8 cellular contexts compared by ENCODE assay signal in the genomic region with DNA sequence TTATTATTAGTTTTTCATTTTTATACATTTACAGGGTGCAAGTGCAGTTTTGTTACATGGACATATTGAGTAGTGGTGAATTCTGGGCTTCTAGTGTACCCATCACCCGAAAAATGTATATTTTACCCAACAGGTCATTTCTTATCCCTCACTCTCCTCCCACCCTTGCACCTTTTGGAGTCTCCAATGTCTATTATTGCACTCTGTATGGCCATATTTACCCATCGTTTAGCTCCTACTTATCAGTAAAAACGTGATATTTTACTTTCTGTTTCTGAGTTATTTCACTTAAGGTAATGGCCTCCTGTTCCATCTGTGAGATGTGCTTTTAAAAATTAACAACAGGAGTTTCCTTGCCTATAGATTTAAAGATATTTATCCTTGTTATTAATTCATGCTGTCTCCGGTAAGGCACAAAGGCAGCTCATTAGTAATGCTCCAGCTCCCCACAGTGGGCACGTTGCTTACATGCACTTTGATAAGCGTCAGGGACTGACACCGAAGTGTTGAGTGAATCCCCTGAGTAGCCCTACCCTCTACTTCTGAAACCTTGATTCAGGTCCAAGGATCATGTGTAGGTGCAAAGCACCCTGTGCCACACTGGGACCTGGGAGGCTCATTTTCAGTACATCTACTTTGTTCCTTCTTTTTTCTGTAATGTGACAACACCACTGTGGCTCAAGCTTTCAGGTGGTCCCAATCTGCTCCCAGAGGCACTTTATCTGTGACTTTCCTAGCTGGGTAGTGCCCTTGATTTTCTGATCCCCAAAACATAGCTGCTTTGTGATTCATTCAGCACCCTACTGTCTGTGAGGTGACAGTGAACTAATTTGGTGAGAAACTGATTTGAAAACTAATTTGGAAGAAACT. TPM values are rescaled to one million over a fixed set of nuclear protein-coding genes. Genes with fewer than 3 reads are reported as not detected.
DNase-seq lines count a peak whose midpoint lies in the region; ATAC-seq and TF ChIP-seq lines count a peak whose summit lies in the region.

No MANE protein-coding gene starts in this region.

- TF ChIP-seq CTCF in CD14-positive monocyte (IDR thresholded peaks at IDR 0.05) (peak; percentile 55), WTC11 (IDR thresholded peaks at IDR 0.05) (no peak), parathyroid adenoma (IDR thresholded peaks at IDR 0.05) (peak; percentile 24)

- no peak overlapping the region for H3K9ac ChIP-seq in parathyroid adenoma

- no peaks in the 10 kb centered on the region for H3K27me3 ChIP-seq in parathyroid adenoma (ENCODE audit: control insufficient read depth, insufficient read depth, low read length)

- H3K4me1 Mint-ChIP-seq in CD14-positive monocyte: peaks cover 14% of the 10 kb centered on the region
- peaks cover 9% of the 10 kb centered on the region; the same call in 1 of the 2 replicates for H3K4me1 Mint-ChIP-seq in WTC11

- peak overlapping the region; percentile 41 for H2AFZ ChIP-seq in parathyroid adenoma

- no peaks in the 10 kb centered on the region for H3K4me1 ChIP-seq in parathyroid adenoma

- intact Hi-C loops in CD14-positive monocyte (cut with micrococcal nuclease): no loop called here

- H3K4me2 ChIP-seq in parathyroid adenoma (ENCODE audit: low read length): no peak overlapping the region

- no peaks in the 10 kb centered on the region for H3K79me2 ChIP-seq in parathyroid adenoma

- CTCF ChIA-PET in WTC11 (lab: Charles Lee): interaction anchor here (0.6 to 5.0 kb wide), 16 partner anchors 8 to 378 kb away, joined by 3 to 36 read pairs (median 6); no protein-coding TSS in a partner anchor

- H3K36me3 Mint-ChIP-seq in CD14-positive monocyte (no peaks in the 10 kb centered on the region), WTC11 (no peaks in the 10 kb centered on the region)

- DNase-seq in CD14-positive monocyte (ENCODE audit: low spot score) (no peak), NCI-H146 (lab: John Stamatoyannopoulos, UW) (peak; percentile 64), WTC11 (ENCODE audit: low spot score) (peak; percentile 55), fibroblast of peridontal ligament (ENCODE audit: extremely low read depth) (peak; percentile 45), AML-193 (lab: John Stamatoyannopoulos, UW) (no peak)

- H3K9me3 Mint-ChIP-seq in CD14-positive monocyte: peaks cover 0 to 3% (median 0%) of the 10 kb centered on the region in 7 donors
- H3K9me3 Mint-ChIP-seq in WTC11: peaks cover 1% of the 10 kb centered on the region

- no peaks in the 10 kb centered on the region for H3K9me3 ChIP-seq in parathyroid adenoma (ENCODE audit: control insufficient read depth, low read length)

- ATAC-seq in GM18858 (IDR thresholded peaks at IDR 0.05; ENCODE audit: unreplicated experiment) (peak; percentile 96), HG02943 (IDR thresholded peaks at IDR 0.05; ENCODE audit: low read depth, unreplicated experiment) (peak; percentile 73), WTC11 (peak; percentile 99)

- H3K27me3 Mint-ChIP-seq in CD14-positive monocyte (ENCODE audit: low read depth in 3 of 3) (peaks cover 2 to 16% (median 6%) of the 10 kb centered on the region in 3 donors), WTC11 (ENCODE audit: low read depth) (no peaks in the 10 kb centered on the region)

- no peaks in the 10 kb centered on the region for H3K36me3 ChIP-seq in parathyroid adenoma (ENCODE audit: control insufficient read depth, insufficient read depth, low read length)

- no peak overlapping the region for H3K4me3 ChIP-seq in parathyroid adenoma (ENCODE audit: low read depth, low read length)

- POLR2A ChIA-PET in WTC11 (lab: Charles Lee): interaction anchor here (0.6 kb wide), 1 partner anchor 296 kb away, joined by 3 read pairs; no protein-coding TSS in a partner anchor

- H3K4me3 Mint-ChIP-seq in CD14-positive monocyte (no peak overlapping the region), WTC11 (no peak overlapping the region)

- H3K27ac ChIP-seq in parathyroid adenoma: no peak overlapping the region

- H3K27ac Mint-ChIP-seq in CD14-positive monocyte (no peak overlapping the region), WTC11 (no peak overlapping the region)

TF ChIP-seq in WTC11, 78 proteins besides CTCF, POLR2A, EP300 and RAD21:
- no peak for TF ChIP-seq ZNF219 (CRISPR knock-in tag; IDR thresholded peaks at IDR 0.05; ENCODE audit: borderline replicate concordance)
- no peak for TF ChIP-seq CREM (CRISPR knock-in tag; IDR thresholded peaks at IDR 0.05)
- TF ChIP-seq, protein P1, sequence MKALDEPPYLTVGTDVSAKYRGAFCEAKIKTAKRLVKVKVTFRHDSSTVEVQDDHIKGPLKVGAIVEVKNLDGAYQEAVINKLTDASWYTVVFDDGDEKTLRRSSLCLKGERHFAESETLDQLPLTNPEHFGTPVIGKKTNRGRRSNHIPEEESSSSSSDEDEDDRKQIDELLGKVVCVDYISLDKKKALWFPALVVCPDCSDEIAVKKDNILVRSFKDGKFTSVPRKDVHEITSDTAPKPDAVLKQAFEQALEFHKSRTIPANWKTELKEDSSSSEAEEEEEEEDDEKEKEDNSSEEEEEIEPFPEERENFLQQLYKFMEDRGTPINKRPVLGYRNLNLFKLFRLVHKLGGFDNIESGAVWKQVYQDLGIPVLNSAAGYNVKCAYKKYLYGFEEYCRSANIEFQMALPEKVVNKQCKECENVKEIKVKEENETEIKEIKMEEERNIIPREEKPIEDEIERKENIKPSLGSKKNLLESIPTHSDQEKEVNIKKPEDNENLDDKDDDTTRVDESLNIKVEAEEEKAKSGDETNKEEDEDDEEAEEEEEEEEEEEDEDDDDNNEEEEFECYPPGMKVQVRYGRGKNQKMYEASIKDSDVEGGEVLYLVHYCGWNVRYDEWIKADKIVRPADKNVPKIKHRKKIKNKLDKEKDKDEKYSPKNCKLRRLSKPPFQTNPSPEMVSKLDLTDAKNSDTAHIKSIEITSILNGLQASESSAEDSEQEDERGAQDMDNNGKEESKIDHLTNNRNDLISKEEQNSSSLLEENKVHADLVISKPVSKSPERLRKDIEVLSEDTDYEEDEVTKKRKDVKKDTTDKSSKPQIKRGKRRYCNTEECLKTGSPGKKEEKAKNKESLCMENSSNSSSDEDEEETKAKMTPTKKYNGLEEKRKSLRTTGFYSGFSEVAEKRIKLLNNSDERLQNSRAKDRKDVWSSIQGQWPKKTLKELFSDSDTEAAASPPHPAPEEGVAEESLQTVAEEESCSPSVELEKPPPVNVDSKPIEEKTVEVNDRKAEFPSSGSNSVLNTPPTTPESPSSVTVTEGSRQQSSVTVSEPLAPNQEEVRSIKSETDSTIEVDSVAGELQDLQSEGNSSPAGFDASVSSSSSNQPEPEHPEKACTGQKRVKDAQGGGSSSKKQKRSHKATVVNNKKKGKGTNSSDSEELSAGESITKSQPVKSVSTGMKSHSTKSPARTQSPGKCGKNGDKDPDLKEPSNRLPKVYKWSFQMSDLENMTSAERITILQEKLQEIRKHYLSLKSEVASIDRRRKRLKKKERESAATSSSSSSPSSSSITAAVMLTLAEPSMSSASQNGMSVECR (CRISPR knock-in tag; IDR thresholded peaks at IDR 0.05; ENCODE audit: borderline replicate concordance): no peak
- no peak for TF ChIP-seq TCF7 (CRISPR knock-in tag; IDR thresholded peaks at IDR 0.05; ENCODE audit: low read depth)
- no peak for TF ChIP-seq ZNF512 (CRISPR knock-in tag; IDR thresholded peaks at IDR 0.05; ENCODE audit: borderline replicate concordance)
- TF ChIP-seq E2F5 (CRISPR knock-in tag; IDR thresholded peaks at IDR 0.05): no peak
- TF ChIP-seq RORB (CRISPR knock-in tag; IDR thresholded peaks at IDR 0.05): no peak
- no peak for TF ChIP-seq ZNF121 (CRISPR knock-in tag; IDR thresholded peaks at IDR 0.05)

RNA-seq across cellular contexts. Expression of gene HYAL4, which starts 27.3 kb away (rescaled TPM):
- not detected for polyA plus RNA-seq in CD14-positive monocyte
- total RNA-seq in WTC11 (2021): not detected in 3 replicates

RNA-seq across cellular contexts. Expression of gene SPAM1, which starts 52.8 kb away (rescaled TPM):
- polyA plus RNA-seq in CD14-positive monocyte: not detected
- total RNA-seq in WTC11 (2021): not detected in 3 replicates

Comparison
In these comparisons a context has a peak if more than half of its experiments do, and no peak if none do; other contexts are left out.
1. DNase-seq: peak in NCI-H146 (single experiment), WTC11 (single experiment) and fibroblast of peridontal ligament (single experiment); none in CD14-positive monocyte (single experiment) and AML-193 (0 of 2).
2. Peak in every context shown above with its lines, with median percentiles within 50 percentile points of each other: ATAC-seq.